In the genomic region with DNA sequence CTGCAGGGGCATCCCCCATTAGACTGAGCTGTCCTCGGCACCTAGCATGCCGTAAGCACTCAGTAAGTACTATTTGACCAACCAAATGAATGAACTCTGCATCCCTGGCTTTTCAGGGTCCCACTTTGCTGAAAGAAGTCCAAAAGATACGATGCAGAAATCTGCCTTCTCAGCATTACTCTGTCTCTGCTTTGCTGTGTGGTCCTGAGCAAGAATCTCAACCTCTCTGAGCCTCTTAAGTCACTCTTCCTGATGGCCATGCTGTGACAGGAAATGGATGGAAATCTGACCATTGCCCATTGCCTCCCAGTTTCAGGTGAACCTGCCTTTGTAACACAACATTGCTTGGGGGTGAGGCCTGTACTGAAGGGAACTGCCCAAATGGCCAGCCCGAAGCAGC, we compare ENCODE assay signal across 28 cellular contexts.
"Had no signal": no experiment of that assay in that cellular context is flagged by ENCODE, and none has a peak within 500 bp of the region (broad histone marks: within the 10 kb centered on the region; RNA-seq: fewer than 3 reads in every experiment).

No MANE protein-coding gene starts in this region.

- H3K4me1 ChIP-seq: neural progenitor cell, parathyroid adenoma, psoas muscle, suprapubic skin, testis, tibial artery, transverse colon, upper lobe of right lung, uterus had no signal

- DNase-seq: natural killer cell; occipital lobe; ovary; posterior cingulate gyrus; psoas muscle; right cardiac atrium; spleen; stimulated activated CD4-positive, alpha-beta T cell treated with anti-CD3 and anti-CD28 coated beads, Interleukin-12 subunit alpha, Interleukin-12 subunit beta, amount 100 ng/mL, for 4 hours; stimulated activated CD4-positive, alpha-beta T cell treated with anti-CD3 and anti-CD28 coated beads, Interleukin-1b, Interleukin-23, amount 100 ng/mL, for 48 hours; stimulated activated CD4-positive, alpha-beta T cell treated with anti-CD3 and anti-CD28 coated beads, Interleukin-4, amount 100 ng/mL, for 1 hour; stimulated activated CD4-positive, alpha-beta T cell treated with anti-CD3 and anti-CD28 coated beads, Interleukin-4, amount 100 ng/mL, for 4 hours; stimulated activated CD8-positive, alpha-beta memory T cell treated with anti-CD3 and anti-CD28 coated beads, Interleukin-4, amount 100 ng/mL, for 48 hours; stimulated activated naive CD4-positive, alpha-beta T cell; stimulated activated naive CD8-positive, alpha-beta T cell treated with anti-CD3 and anti-CD28 coated beads, Interleukin-15, amount 100 ng/mL, for 72 hours; stimulated activated naive CD8-positive, alpha-beta T cell treated with anti-CD3 and anti-CD28 coated beads, Interleukin-15, Interleukin-2, amounts not matched to agents 100 U/mL and 50 U/mL, for 24 hours; substantia nigra; testis; tibial artery; transverse colon; upper lobe of right lung; uterus had no signal

- ATAC-seq: natural killer cell; psoas muscle; right cardiac atrium; sciatic nerve; stimulated activated memory B cell treated with anti-CD40 and anti-IgM and Interleukin-4, amounts not matched to agents 10 μg/mL and 1 μg/mL and 100 μg/mL, for 72 hours; stimulated activated naive CD8-positive, alpha-beta T cell treated with anti-CD3 and anti-CD28 coated beads, Interleukin-15, amount 100 ng/mL, for 72 hours; stimulated activated naive CD8-positive, alpha-beta T cell treated with anti-CD3 and anti-CD28 coated beads, Interleukin-15, Interleukin-2, amounts not matched to agents 100 U/mL and 50 U/mL, for 24 hours; upper lobe of right lung had no signal

- H3K27ac ChIP-seq: neural progenitor cell, ovary, parathyroid adenoma, psoas muscle, skin epidermis, spleen, suprapubic skin, testis, tibial artery, transverse colon, upper lobe of right lung, uterus had no signal

- H3K4me2 ChIP-seq: neural progenitor cell, smooth muscle cell had no signal

- H3K4me3 ChIP-seq: neural progenitor cell, ovary, psoas muscle, skin epidermis, smooth muscle cell, spleen, suprapubic skin, testis, tibial artery, transverse colon, upper lobe of right lung, uterus had no signal

- H3K36me3 ChIP-seq: neural progenitor cell, ovary, spleen, suprapubic skin, transverse colon, upper lobe of right lung, uterus had no signal

- H2AFZ ChIP-seq: neural progenitor cell, parathyroid adenoma had no signal

- H3K9me3 ChIP-seq: ovary, psoas muscle, spleen, suprapubic skin, testis, tibial artery, transverse colon, upper lobe of right lung, uterus had no signal

- H3K9ac ChIP-seq: neural progenitor cell, parathyroid adenoma had no signal

- H3K27me3 ChIP-seq: neural progenitor cell, ovary, spleen, suprapubic skin, testis, tibial artery, transverse colon, upper lobe of right lung, uterus had no signal

- H3K79me2 ChIP-seq: parathyroid adenoma had no signal
